In genomic region chr13:42594577-42595571, GRCh38 we compare ENCODE assay signal across 7 cellular contexts. TPM values are rescaled to one million over a fixed set of nuclear protein-coding genes. Genes with fewer than 3 reads are reported as not detected.
DNase-seq lines count a peak whose midpoint lies in the region; TF ChIP-seq lines count a peak whose summit lies in the region.

No MANE protein-coding gene starts in this region.

- H3K27ac ChIP-seq in HUES64 (ENCODE audit: low read depth, low read length): peak overlapping the region; percentile 84
- H3K27ac ChIP-seq in OCI-LY3 (ENCODE audit: low read length): no peak overlapping the region

- H3K79me2 ChIP-seq in OCI-LY3 (ENCODE audit: low read length): no peaks in the 10 kb centered on the region

- H4K20me1 ChIP-seq in OCI-LY3 (ENCODE audit: insufficient read depth, low read length): no peaks in the 10 kb centered on the region

- H3K36me3 ChIP-seq in HUES64 (ENCODE audit: insufficient read depth, low read length) (no peaks in the 10 kb centered on the region), OCI-LY3 (replicated peaks; ENCODE audit: low read depth, low read length) (no peaks in the 10 kb centered on the region)

- TF ChIP-seq CTCF in GM10266 (IDR thresholded peaks at IDR 0.05; ENCODE audit: control insufficient read depth, insufficient read depth, low read depth, missing control alignments) (peak; percentile 77), OCI-LY3 (IDR thresholded peaks at IDR 0.05; ENCODE audit: low read depth, low read length) (peak; percentile 93)

- H3K9ac ChIP-seq in HUES64 (ENCODE audit: low read depth, low read length) (no peak overlapping the region; the same call in 1 of the 2 replicates), OCI-LY3 (ENCODE audit: low read length) (no peak overlapping the region)

- DNase-seq in GM10266 (ENCODE audit: extremely low spot score): peak; percentile 71
- peak; percentile 5 for DNase-seq in activated T-helper 1 cell treated with Interleukin-2 at 50 U/mL for 16 hours (ENCODE audit: low read depth)
- DNase-seq in fibroblast of the conjunctiva (ENCODE audit: low read depth): peak; percentile 86
- peak; percentile 37 for DNase-seq in non-pigmented ciliary epithelial cell (ENCODE audit: low read depth)
- peak; percentile 69 for DNase-seq in ureter (ENCODE audit: low spot score)

- peak overlapping the region; percentile 79 for H2AFZ ChIP-seq in OCI-LY3 (ENCODE audit: low read depth, low read length)

- H3K4me1 ChIP-seq in HUES64 (ENCODE audit: insufficient read depth, low read length): peaks cover 37% of the 10 kb centered on the region
- peaks cover 9% of the 10 kb centered on the region for H3K4me1 ChIP-seq in OCI-LY3 (ENCODE audit: low read length)

- H3K27me3 ChIP-seq in HUES64 (ENCODE audit: insufficient read depth, low read length) (no peaks in the 10 kb centered on the region), OCI-LY3 (ENCODE audit: low read depth, low read length) (peaks cover 39% of the 10 kb centered on the region)

- H3K4me3 ChIP-seq in HUES64 (ENCODE audit: low read length) (no peak overlapping the region), OCI-LY3 (ENCODE audit: low read length) (peak overlapping the region; percentile 66)

- H3K9me3 ChIP-seq in HUES64 (ENCODE audit: insufficient read depth, low read depth, low read length) (no peaks in the 10 kb centered on the region), OCI-LY3 (ENCODE audit: insufficient read depth, low read length) (no peaks in the 10 kb centered on the region)

- 31% methylated on average over 8 of the region's 10 CpGs for WGBS in HUES64

- peak overlapping the region; percentile 68 for H3K4me2 ChIP-seq in OCI-LY3 (ENCODE audit: low read length)

RNA-seq across cellular contexts. Expression of gene TNFSF11, which starts 20.9 kb away (rescaled TPM):
- polyA plus RNA-seq in HUES64 (2013, experiment 1 of 2): 4.4 TPM
- 2.7 TPM for polyA plus RNA-seq in HUES64 (2013, experiment 2 of 2)
- not detected for total RNA-seq in ureter

Comparison
In these comparisons a context has a peak if more than half of its experiments do, and no peak if none do; other contexts are left out.
1. DNase-seq: peak in every context shown above with its lines; median percentile 86 in fibroblast of the conjunctiva; 71 in GM10266; 69 in ureter; 37 in non-pigmented ciliary epithelial cell; 5 in activated T-helper 1 cell treated with Interleukin-2 at 50 U/mL for 16 hours.